In genomic region chr1:111752186-111752585, GRCh38 we compare ENCODE assay signal across 25 cellular contexts. TPM values are rescaled to one million over a fixed set of nuclear protein-coding genes. Genes with fewer than 3 reads are reported as not detected.
"Had no signal": no experiment of that assay in that cellular context is flagged by ENCODE, and none has a peak within 500 bp of the region (broad histone marks: within the 10 kb centered on the region; RNA-seq: fewer than 3 reads in every experiment).

No MANE protein-coding gene starts in this region.

- ATAC-seq: activated naive CD8-positive, alpha-beta T cell treated with anti-CD3 and anti-CD28 coated beads, Interleukin-2, amount 50 U/mL, for 24 hours; activated T-cell treated with anti-CD3 and anti-CD28 coated beads, Interleukin-2, amount 50 U/mL, for 4 hours; left colon; naive thymus-derived CD4-positive, alpha-beta T cell; right cardiac atrium had no signal

- H3K27ac Mint-ChIP-seq: activated naive CD4-positive, alpha-beta T cell treated with anti-CD3 and anti-CD28 coated beads, Interleukin-2, amount 50 U/mL, for 24 hours; activated naive CD8-positive, alpha-beta T cell treated with anti-CD3 and anti-CD28 coated beads, Interleukin-2, amount 50 U/mL, for 24 hours; activated T-helper 2 cell treated with anti-CD3 and anti-CD28 coated beads, Interferon-gamma antibody, Interleukin-2, Interleukin-4, amounts not matched to agents 10 μg/mL and 5 μg/mL and 100 μg/mL, durations not matched to agents 14 hours and 24 hours and 36 hours; mesothelial cell of epicardium; neural progenitor cell had no signal

- H3K36me3 Mint-ChIP-seq: activated naive CD4-positive, alpha-beta T cell treated with anti-CD3 and anti-CD28 coated beads, Interleukin-2, amount 50 U/mL, for 24 hours; mesothelial cell of epicardium; naive thymus-derived CD4-positive, alpha-beta T cell; neural progenitor cell had no signal

- H3K4me2 ChIP-seq: neural progenitor cell had no signal

- H3K4me3 ChIP-seq: esophagus squamous epithelium, neural progenitor cell, spleen, tibial nerve had no signal

- H3K27me3 ChIP-seq: esophagus squamous epithelium, neural progenitor cell, spleen, tibial nerve had no signal

- H3K9me3 ChIP-seq: esophagus squamous epithelium, spleen, tibial nerve had no signal

- H2AFZ ChIP-seq: neural progenitor cell had no signal

- H3K4me3 Mint-ChIP-seq: activated naive CD4-positive, alpha-beta T cell treated with anti-CD3 and anti-CD28 coated beads, Interleukin-2, amount 50 U/mL, for 24 hours; activated naive CD8-positive, alpha-beta T cell treated with anti-CD3 and anti-CD28 coated beads, Interleukin-2, amount 50 U/mL, for 24 hours; activated T-cell treated with anti-CD3 and anti-CD28 coated beads, Interleukin-2, amount 50 U/mL, for 4 hours; mesothelial cell of epicardium; naive thymus-derived CD4-positive, alpha-beta T cell; neural progenitor cell had no signal

- H3K27me3 Mint-ChIP-seq: activated naive CD4-positive, alpha-beta T cell treated with anti-CD3 and anti-CD28 coated beads, Interleukin-2, amount 50 U/mL, for 24 hours; activated naive CD8-positive, alpha-beta T cell treated with anti-CD3 and anti-CD28 coated beads, Interleukin-2, amount 50 U/mL, for 24 hours had no signal

- DNase-seq: activated CD4-positive, alpha-beta T cell treated with anti-CD3 and anti-CD28 coated beads for 4 hours; activated CD4-positive, alpha-beta T cell treated with anti-CD3 and anti-CD28 coated beads, Interleukin-2, amount 50 U/mL, for 4 hours; activated CD4-positive, CD25-positive, alpha-beta regulatory T cell; activated naive CD8-positive, alpha-beta T cell treated with anti-CD3 and anti-CD28 coated beads, Interleukin-2, amount 50 U/mL, for 24 hours; activated T-cell treated with anti-CD3 and anti-CD28 coated beads, Interleukin-2, amount 50 U/mL, for 4 hours; amygdala; dermis blood vessel endothelial cell; effector CD8-positive, alpha-beta T cell; esophagus squamous epithelium; foreskin melanocyte; left colon; mammary epithelial cell; naive thymus-derived CD4-positive, alpha-beta T cell; occipital lobe; posterior cingulate gyrus; right cardiac atrium; spleen; stimulated activated naive CD4-positive, alpha-beta T cell; T-helper 1 cell had no signal

- H3K9me3 Mint-ChIP-seq: activated naive CD4-positive, alpha-beta T cell treated with anti-CD3 and anti-CD28 coated beads, Interleukin-2, amount 50 U/mL, for 24 hours; activated naive CD8-positive, alpha-beta T cell treated with anti-CD3 and anti-CD28 coated beads, Interleukin-2, amount 50 U/mL, for 24 hours; activated T-cell treated with anti-CD3 and anti-CD28 coated beads, Interleukin-2, amount 50 U/mL, for 4 hours; activated T-helper 2 cell treated with anti-CD3 and anti-CD28 coated beads, Interferon-gamma antibody, Interleukin-2, Interleukin-4, amounts not matched to agents 10 μg/mL and 5 μg/mL and 100 μg/mL, durations not matched to agents 14 hours and 24 hours and 36 hours; mesothelial cell of epicardium; neural progenitor cell had no signal

- H3K27ac ChIP-seq: epithelial cell of prostate, esophagus squamous epithelium, neural progenitor cell, spleen, tibial nerve had no signal

- H3K36me3 ChIP-seq: esophagus squamous epithelium, neural progenitor cell, spleen, tibial nerve had no signal

- H3K9ac ChIP-seq: neural progenitor cell had no signal

RNA-seq across cellular contexts. Expression of gene INKA2, which starts 13.0 kb away (rescaled TPM):
- polyA plus RNA-seq: naive thymus-derived CD4-positive, alpha-beta T cell had no signal
